In the genomic region with DNA sequence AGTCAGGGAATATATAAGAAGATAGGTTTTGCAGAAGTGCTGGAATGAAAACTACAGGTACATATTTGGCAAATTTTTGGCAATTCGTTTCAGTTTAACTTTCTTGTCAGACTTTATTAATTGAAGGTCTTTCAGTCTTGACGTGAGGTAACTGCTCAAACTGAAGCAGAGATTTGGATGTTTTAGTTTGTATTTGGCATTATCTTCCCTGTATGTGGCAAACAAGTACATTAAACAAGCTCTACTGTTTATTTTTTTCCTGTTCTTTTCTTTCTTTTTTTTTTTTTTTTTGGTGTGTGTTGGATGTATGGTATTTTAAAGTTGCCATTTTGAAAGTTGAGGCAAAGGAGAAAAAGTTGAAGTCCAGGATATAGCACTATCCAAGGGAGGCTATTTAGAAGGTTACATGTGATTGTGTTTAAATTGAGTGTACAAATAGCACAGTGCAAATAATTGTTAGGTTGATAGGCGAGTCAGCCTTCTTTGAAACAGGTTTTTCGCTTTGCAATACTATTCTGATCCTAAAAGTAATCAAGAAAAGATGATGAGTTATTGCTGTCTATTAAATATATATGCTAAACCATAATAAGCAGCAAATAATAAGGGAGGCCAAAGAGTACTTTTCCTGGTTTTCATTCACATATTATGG, we compare ENCODE assay signal across 9 cellular contexts. TPM values are rescaled to one million over a fixed set of nuclear protein-coding genes. Genes with fewer than 3 reads are reported as not detected.
A peak's percentile ranks its signal among the peaks of the same experiment; 100 is the strongest.
DNase-seq lines count a peak whose midpoint lies in the region; ATAC-seq and TF ChIP-seq lines count a peak whose summit lies in the region.
"Had no signal": no experiment of that assay in that cellular context is flagged by ENCODE, and none has a peak within 500 bp of the region (broad histone marks: within the 10 kb centered on the region; RNA-seq: fewer than 3 reads in every experiment).

No MANE protein-coding gene starts in this region.

- DNase-seq in T-helper 1 cell: no peak
- DNase-seq in WERI-Rb-1: no peak
- no peak for DNase-seq in right cardiac atrium
- DNase-seq in AG08396 (ENCODE audit: low spot score): no peak
- DNase-seq: PC-9 had no signal

- H3K4me1 ChIP-seq in right cardiac atrium (ENCODE audit: control insufficient read depth, insufficient read depth, low read length): no peaks in the 10 kb centered on the region

- H3K4me1 Mint-ChIP-seq in T-helper 1 cell treated with Interleukin-12 subunit alpha and Interleukin-12 subunit beta and Interleukin-4 antibody, amounts not matched to agents 30 μg/mL and 1 μg/mL, for 36 hours (ENCODE audit: low read depth): peaks cover 16% of the 10 kb centered on the region
- peaks cover 50% of the 10 kb centered on the region for H3K4me1 Mint-ChIP-seq in stimulated activated memory B cell treated with anti-CD40 and anti-IgM and Interleukin-4, amounts not matched to agents 10 μg/mL and 1 μg/mL and 100 μg/mL, for 72 hours

- peak overlapping the region; percentile 84 for H3K4me3 Mint-ChIP-seq in T-helper 1 cell treated with Interleukin-12 subunit alpha and Interleukin-12 subunit beta and Interleukin-4 antibody, amounts not matched to agents 30 μg/mL and 1 μg/mL, for 36 hours
- H3K4me3 Mint-ChIP-seq in stimulated activated memory B cell treated with anti-CD40 and anti-IgM and Interleukin-4, amounts not matched to agents 10 μg/mL and 1 μg/mL and 100 μg/mL, for 72 hours: peak overlapping the region; percentile 85

- no peak for ATAC-seq in right cardiac atrium
- ATAC-seq in stimulated activated memory B cell treated with anti-CD40 and anti-IgM and Interleukin-4, amounts not matched to agents 10 μg/mL and 1 μg/mL and 100 μg/mL, for 72 hours: no peak
- ATAC-seq in GM19035 (IDR thresholded peaks at IDR 0.05; ENCODE audit: unreplicated experiment): no peak
- ATAC-seq in HG02840 (IDR thresholded peaks at IDR 0.05; ENCODE audit: low FRiP score, unreplicated experiment): no peak

- peaks cover 12% of the 10 kb centered on the region for H3K36me3 Mint-ChIP-seq in T-helper 1 cell treated with Interleukin-12 subunit alpha and Interleukin-12 subunit beta and Interleukin-4 antibody, amounts not matched to agents 30 μg/mL and 1 μg/mL, for 36 hours (ENCODE audit: low read depth)
- peaks cover 30% of the 10 kb centered on the region for H3K36me3 Mint-ChIP-seq in stimulated activated memory B cell treated with anti-CD40 and anti-IgM and Interleukin-4, amounts not matched to agents 10 μg/mL and 1 μg/mL and 100 μg/mL, for 72 hours

- H3K9me3 Mint-ChIP-seq in T-helper 1 cell treated with Interleukin-12 subunit alpha and Interleukin-12 subunit beta and Interleukin-4 antibody, amounts not matched to agents 30 μg/mL and 1 μg/mL, for 36 hours: no peaks in the 10 kb centered on the region
- H3K9me3 Mint-ChIP-seq in stimulated activated memory B cell treated with anti-CD40 and anti-IgM and Interleukin-4, amounts not matched to agents 10 μg/mL and 1 μg/mL and 100 μg/mL, for 72 hours: no peaks in the 10 kb centered on the region

- H3K27me3 ChIP-seq in WERI-Rb-1 (ENCODE audit: insufficient read depth, low read depth, severe bottlenecking) (no peaks in the 10 kb centered on the region), right cardiac atrium (ENCODE audit: control insufficient read depth, insufficient read depth) (no peaks in the 10 kb centered on the region)

- H3K9me3 ChIP-seq in WERI-Rb-1 (ENCODE audit: severe bottlenecking) (no peaks in the 10 kb centered on the region), right cardiac atrium (ENCODE audit: control insufficient read depth, low read length) (no peaks in the 10 kb centered on the region)

- peaks cover 17% of the 10 kb centered on the region for H3K27me3 Mint-ChIP-seq in T-helper 1 cell treated with Interleukin-12 subunit alpha and Interleukin-12 subunit beta and Interleukin-4 antibody, amounts not matched to agents 30 μg/mL and 1 μg/mL, for 36 hours (ENCODE audit: low read depth)
- no peaks in the 10 kb centered on the region for H3K27me3 Mint-ChIP-seq in stimulated activated memory B cell treated with anti-CD40 and anti-IgM and Interleukin-4, amounts not matched to agents 10 μg/mL and 1 μg/mL and 100 μg/mL, for 72 hours

- H3K27ac ChIP-seq in WERI-Rb-1 (no peak overlapping the region; the same call in 1 of the 2 replicates), right cardiac atrium (ENCODE audit: low read length) (no peak overlapping the region)
- H3K27ac ChIP-seq: PC-9 had no signal

- intact Hi-C loops in right cardiac atrium (cut with DNase I): loop anchor here in 2 of 4 donors (5.0 kb wide), 2 partner anchors 73 to 138 kb away; no protein-coding TSS in a partner anchor

- H3K27ac Mint-ChIP-seq in T-helper 1 cell treated with Interleukin-12 subunit alpha and Interleukin-12 subunit beta and Interleukin-4 antibody, amounts not matched to agents 30 μg/mL and 1 μg/mL, for 36 hours: no peak overlapping the region
- peak overlapping the region; percentile 71 for H3K27ac Mint-ChIP-seq in stimulated activated memory B cell treated with anti-CD40 and anti-IgM and Interleukin-4, amounts not matched to agents 10 μg/mL and 1 μg/mL and 100 μg/mL, for 72 hours

- 59% methylated on average over 4 of the region's 4 CpGs for WGBS in right cardiac atrium

- no peak for TF ChIP-seq CTCF in WERI-Rb-1 (IDR thresholded peaks at IDR 0.05; ENCODE audit: low read depth, low read length)

- H3K36me3 ChIP-seq in WERI-Rb-1: peaks cover 33% of the 10 kb centered on the region

- peak overlapping the region; percentile 73 for H3K4me3 ChIP-seq in WERI-Rb-1 (ENCODE audit: low read depth, low read length)
- peak overlapping the region; percentile 82 for H3K4me3 ChIP-seq in right cardiac atrium (ENCODE audit: low read length)

RNA-seq across cellular contexts. Expression of a gene that starts 2.2 kb away (rescaled TPM):
- total RNA-seq in right cardiac atrium: 100 to 1,000 TPM in 1 of 4 donors, 10 to 100 TPM in 3; 73.1 to 107 (median 92.9) TPM
- 47.6 TPM for polyA plus RNA-seq in right cardiac atrium

RNA-seq across cellular contexts. Expression of a gene that starts 42.4 kb away (rescaled TPM):
- 100 to 1,000 TPM in 3 of 4 donors, 10 to 100 TPM in 1; 97.1 to 116 (median 106) TPM for total RNA-seq in right cardiac atrium
- 115 TPM for polyA plus RNA-seq in right cardiac atrium
